In genomic region chr17:49557204-49558024, GRCh38 we compare ENCODE assay signal across 1 cellular context.
TF ChIP-seq lines count a peak whose summit lies in the region.

No MANE protein-coding gene starts in this region.

TF ChIP-seq in HepG2, 621 proteins besides CTCF, POLR2A, EP300 and RAD21 (continued from another document):
- TF ChIP-seq, protein P1, sequence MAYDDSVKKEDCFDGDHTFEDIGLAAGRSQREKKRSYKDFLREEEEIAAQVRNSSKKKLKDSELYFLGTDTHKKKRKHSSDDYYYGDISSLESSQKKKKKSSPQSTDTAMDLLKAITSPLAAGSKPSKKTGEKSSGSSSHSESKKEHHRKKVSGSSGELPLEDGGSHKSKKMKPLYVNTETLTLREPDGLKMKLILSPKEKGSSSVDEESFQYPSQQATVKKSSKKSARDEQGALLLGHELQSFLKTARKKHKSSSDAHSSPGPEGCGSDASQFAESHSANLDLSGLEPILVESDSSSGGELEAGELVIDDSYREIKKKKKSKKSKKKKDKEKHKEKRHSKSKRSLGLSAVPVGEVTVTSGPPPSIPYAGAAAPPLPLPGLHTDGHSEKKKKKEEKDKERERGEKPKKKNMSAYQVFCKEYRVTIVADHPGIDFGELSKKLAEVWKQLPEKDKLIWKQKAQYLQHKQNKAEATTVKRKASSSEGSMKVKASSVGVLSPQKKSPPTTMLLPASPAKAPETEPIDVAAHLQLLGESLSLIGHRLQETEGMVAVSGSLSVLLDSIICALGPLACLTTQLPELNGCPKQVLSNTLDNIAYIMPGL (CRISPR knock-in tag; IDR thresholded peaks at IDR 0.05; ENCODE audit: borderline replicate concordance in 1 of 2, low read depth in 1 of 2) = peak; percentile 33 to 48; a peak in 1 of 4 replicates
- no peak for TF ChIP-seq TEAD3 (CRISPR knock-in tag; optimal IDR thresholded peaks at IDR 0.05; ENCODE audit: borderline replicate concordance)
- no peak for TF ChIP-seq RFX1 (IDR thresholded peaks at IDR 0.05)
- TF ChIP-seq POLR2G (IDR thresholded peaks at IDR 0.05; ENCODE audit: low read depth, low read length) = no peak
- TF ChIP-seq TFE3 (CRISPR knock-in tag; IDR thresholded peaks at IDR 0.05) = no peak
- TF ChIP-seq SP4 (CRISPR knock-in tag; IDR thresholded peaks at IDR 0.05) = no peak
- no peak for TF ChIP-seq ZMYM3 (CRISPR knock-in tag; IDR thresholded peaks at IDR 0.05)
- TF ChIP-seq KLF12 (CRISPR knock-in tag; IDR thresholded peaks at IDR 0.05; ENCODE audit: borderline replicate concordance) = no peak
- no peak for TF ChIP-seq PHF8 (CRISPR knock-in tag; IDR thresholded peaks at IDR 0.05)
- TF ChIP-seq CCDC6 (CRISPR knock-in tag; IDR thresholded peaks at IDR 0.05) = no peak
- 0 out of 2 replicates have a peak, but pooled peaks have one; percentile 22 for TF ChIP-seq REPIN1 (CRISPR knock-in tag; IDR thresholded peaks at IDR 0.05; ENCODE audit: borderline replicate concordance, low read depth)
- no peak for TF ChIP-seq ZNF543 (CRISPR knock-in tag; IDR thresholded peaks at IDR 0.05)
- TF ChIP-seq TEAD2 (CRISPR knock-in tag; IDR thresholded peaks at IDR 0.05) = no peak
- TF ChIP-seq ZNF672 (CRISPR knock-in tag; IDR thresholded peaks at IDR 0.05) = no peak
- TF ChIP-seq PAX8 (CRISPR knock-in tag; IDR thresholded peaks at IDR 0.05; ENCODE audit: borderline replicate concordance) = no peak
- TF ChIP-seq IRX3 (CRISPR knock-in tag; IDR thresholded peaks at IDR 0.05; ENCODE audit: borderline replicate concordance, low read depth) = no peak
- TF ChIP-seq, protein P2, sequence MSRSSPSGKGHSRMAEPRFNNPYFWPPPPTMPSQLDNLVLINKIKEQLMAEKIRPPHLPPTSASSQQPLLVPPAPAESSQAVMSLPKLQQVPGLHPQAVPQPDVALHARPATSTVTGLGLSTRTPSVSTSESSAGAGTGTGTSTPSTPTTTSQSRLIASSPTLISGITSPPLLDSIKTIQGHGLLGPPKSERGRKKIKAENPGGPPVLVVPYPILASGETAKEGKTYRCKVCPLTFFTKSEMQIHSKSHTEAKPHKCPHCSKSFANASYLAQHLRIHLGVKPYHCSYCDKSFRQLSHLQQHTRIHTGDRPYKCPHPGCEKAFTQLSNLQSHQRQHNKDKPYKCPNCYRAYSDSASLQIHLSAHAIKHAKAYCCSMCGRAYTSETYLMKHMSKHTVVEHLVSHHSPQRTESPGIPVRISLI (CRISPR knock-in tag; IDR thresholded peaks at IDR 0.05; ENCODE audit: borderline replicate concordance) = no peak
- TF ChIP-seq ZNF580 (CRISPR knock-in tag; IDR thresholded peaks at IDR 0.05; ENCODE audit: borderline replicate concordance, low read depth) = peak; percentile 15; the same call in 1 of the 2 replicates
- TF ChIP-seq, protein P3, sequence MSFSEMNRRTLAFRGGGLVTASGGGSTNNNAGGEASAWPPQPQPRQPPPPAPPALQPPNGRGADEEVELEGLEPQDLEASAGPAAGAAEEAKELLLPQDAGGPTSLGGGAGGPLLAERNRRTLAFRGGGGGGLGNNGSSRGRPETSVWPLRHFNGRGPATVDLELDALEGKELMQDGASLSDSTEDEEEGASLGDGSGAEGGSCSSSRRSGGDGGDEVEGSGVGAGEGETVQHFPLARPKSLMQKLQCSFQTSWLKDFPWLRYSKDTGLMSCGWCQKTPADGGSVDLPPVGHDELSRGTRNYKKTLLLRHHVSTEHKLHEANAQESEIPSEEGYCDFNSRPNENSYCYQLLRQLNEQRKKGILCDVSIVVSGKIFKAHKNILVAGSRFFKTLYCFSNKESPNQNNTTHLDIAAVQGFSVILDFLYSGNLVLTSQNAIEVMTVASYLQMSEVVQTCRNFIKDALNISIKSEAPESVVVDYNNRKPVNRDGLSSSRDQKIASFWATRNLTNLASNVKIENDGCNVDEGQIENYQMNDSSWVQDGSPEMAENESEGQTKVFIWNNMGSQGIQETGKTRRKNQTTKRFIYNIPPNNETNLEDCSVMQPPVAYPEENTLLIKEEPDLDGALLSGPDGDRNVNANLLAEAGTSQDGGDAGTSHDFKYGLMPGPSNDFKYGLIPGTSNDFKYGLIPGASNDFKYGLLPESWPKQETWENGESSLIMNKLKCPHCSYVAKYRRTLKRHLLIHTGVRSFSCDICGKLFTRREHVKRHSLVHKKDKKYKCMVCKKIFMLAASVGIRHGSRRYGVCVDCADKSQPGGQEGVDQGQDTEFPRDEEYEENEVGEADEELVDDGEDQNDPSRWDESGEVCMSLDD (CRISPR knock-in tag; IDR thresholded peaks at IDR 0.05; ENCODE audit: borderline replicate concordance) = no peak
- no peak for TF ChIP-seq ADNP (CRISPR knock-in tag; IDR thresholded peaks at IDR 0.05)
- no peak for TF ChIP-seq ZNF460 (CRISPR knock-in tag; IDR thresholded peaks at IDR 0.05; ENCODE audit: borderline replicate concordance)
- TF ChIP-seq, protein P4, sequence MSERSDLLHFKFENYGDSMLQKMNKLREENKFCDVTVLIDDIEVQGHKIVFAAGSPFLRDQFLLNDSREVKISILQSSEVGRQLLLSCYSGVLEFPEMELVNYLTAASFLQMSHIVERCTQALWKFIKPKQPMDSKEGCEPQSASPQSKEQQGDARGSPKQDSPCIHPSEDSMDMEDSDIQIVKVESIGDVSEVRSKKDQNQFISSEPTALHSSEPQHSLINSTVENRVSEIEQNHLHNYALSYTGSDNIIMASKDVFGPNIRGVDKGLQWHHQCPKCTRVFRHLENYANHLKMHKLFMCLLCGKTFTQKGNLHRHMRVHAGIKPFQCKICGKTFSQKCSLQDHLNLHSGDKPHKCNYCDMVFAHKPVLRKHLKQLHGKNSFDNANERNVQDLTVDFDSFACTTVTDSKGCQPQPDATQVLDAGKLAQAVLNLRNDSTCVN (CRISPR knock-in tag; IDR thresholded peaks at IDR 0.05; ENCODE audit: borderline replicate concordance) = no peak
- TF ChIP-seq HOXA7 (CRISPR knock-in tag; IDR thresholded peaks at IDR 0.05) = no peak
- no peak for TF ChIP-seq HNF4A (CRISPR knock-in tag; IDR thresholded peaks at IDR 0.05)
- 0 out of 2 replicates have a peak, but pooled peaks have one; percentile 49 for TF ChIP-seq CBX5 (CRISPR knock-in tag; IDR thresholded peaks at IDR 0.05; ENCODE audit: borderline replicate concordance)
- TF ChIP-seq MYNN (CRISPR knock-in tag; IDR thresholded peaks at IDR 0.05; ENCODE audit: low read depth) = no peak
- TF ChIP-seq ZNF749 (CRISPR knock-in tag; IDR thresholded peaks at IDR 0.05; ENCODE audit: borderline replicate concordance) = no peak
- no peak for TF ChIP-seq ZNF24 (IDR thresholded peaks at IDR 0.05)
- TF ChIP-seq ARNT2 (CRISPR knock-in tag; IDR thresholded peaks at IDR 0.05; ENCODE audit: low read depth) = no peak
- TF ChIP-seq PBX2 (CRISPR knock-in tag; IDR thresholded peaks at IDR 0.05) = no peak
- TF ChIP-seq KLF13 (CRISPR knock-in tag; IDR thresholded peaks at IDR 0.05) = no peak
- no peak for TF ChIP-seq ZNF780A (CRISPR knock-in tag; IDR thresholded peaks at IDR 0.05)
- peak; percentile 59; the same call in 1 of the 2 replicates for TF ChIP-seq KDM2A (CRISPR knock-in tag; IDR thresholded peaks at IDR 0.05; ENCODE audit: borderline replicate concordance, low read depth)
- no peak for TF ChIP-seq ZNF652 (CRISPR knock-in tag; IDR thresholded peaks at IDR 0.05; ENCODE audit: borderline replicate concordance, low read depth)
- TF ChIP-seq ZNF639 (CRISPR knock-in tag; conservative IDR thresholded peaks at IDR 0.05) = no peak
- TF ChIP-seq MAZ (IDR thresholded peaks at IDR 0.05; ENCODE audit: borderline replicate concordance, low read depth, low read length) = no peak
- no peak for TF ChIP-seq MAZ (CRISPR knock-in tag; IDR thresholded peaks at IDR 0.05; ENCODE audit: low read depth)
- TF ChIP-seq KDM1A (CRISPR knock-in tag; IDR thresholded peaks at IDR 0.05) = no peak
- TF ChIP-seq ZNF598 (CRISPR knock-in tag; IDR thresholded peaks at IDR 0.05; ENCODE audit: borderline replicate concordance) = peak; percentile 51; the same call in 1 of the 2 replicates
- TF ChIP-seq, protein P5, sequence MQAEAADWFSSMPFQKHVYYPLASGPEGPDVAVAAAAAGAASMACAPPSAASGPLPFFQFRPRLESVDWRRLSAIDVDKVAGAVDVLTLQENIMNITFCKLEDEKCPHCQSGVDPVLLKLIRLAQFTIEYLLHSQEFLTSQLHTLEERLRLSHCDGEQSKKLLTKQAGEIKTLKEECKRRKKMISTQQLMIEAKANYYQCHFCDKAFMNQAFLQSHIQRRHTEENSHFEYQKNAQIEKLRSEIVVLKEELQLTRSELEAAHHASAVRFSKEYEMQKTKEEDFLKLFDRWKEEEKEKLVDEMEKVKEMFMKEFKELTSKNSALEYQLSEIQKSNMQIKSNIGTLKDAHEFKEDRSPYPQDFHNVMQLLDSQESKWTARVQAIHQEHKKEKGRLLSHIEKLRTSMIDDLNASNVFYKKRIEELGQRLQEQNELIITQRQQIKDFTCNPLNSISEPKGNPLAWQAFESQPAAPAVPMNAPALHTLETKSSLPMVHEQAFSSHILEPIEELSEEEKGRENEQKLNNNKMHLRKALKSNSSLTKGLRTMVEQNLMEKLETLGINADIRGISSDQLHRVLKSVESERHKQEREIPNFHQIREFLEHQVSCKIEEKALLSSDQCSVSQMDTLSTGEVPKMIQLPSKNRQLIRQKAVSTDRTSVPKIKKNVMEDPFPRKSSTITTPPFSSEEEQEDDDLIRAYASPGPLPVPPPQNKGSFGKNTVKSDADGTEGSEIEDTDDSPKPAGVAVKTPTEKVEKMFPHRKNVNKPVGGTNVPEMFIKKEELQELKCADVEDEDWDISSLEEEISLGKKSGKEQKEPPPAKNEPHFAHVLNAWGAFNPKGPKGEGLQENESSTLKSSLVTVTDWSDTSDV (CRISPR knock-in tag; IDR thresholded peaks at IDR 0.05) = no peak
- 0 out of 2 replicates have a peak, but pooled peaks have one; percentile 50 for TF ChIP-seq ZNF691 (CRISPR knock-in tag; IDR thresholded peaks at IDR 0.05; ENCODE audit: borderline replicate concordance, low read depth)
TF ChIP-seq in HepG2: peak in this region for 34.
